1 cellular context compared by ENCODE assay signal in genomic region chr17:77881545-77881944, GRCh38.
TF ChIP-seq lines count a peak whose summit lies in the region.

No MANE protein-coding gene starts in this region.

TF ChIP-seq in K562, 482 proteins besides CTCF, POLR2A, EP300 and RAD21 (continued from another document and continues in another):
- TF ChIP-seq, protein P1, sequence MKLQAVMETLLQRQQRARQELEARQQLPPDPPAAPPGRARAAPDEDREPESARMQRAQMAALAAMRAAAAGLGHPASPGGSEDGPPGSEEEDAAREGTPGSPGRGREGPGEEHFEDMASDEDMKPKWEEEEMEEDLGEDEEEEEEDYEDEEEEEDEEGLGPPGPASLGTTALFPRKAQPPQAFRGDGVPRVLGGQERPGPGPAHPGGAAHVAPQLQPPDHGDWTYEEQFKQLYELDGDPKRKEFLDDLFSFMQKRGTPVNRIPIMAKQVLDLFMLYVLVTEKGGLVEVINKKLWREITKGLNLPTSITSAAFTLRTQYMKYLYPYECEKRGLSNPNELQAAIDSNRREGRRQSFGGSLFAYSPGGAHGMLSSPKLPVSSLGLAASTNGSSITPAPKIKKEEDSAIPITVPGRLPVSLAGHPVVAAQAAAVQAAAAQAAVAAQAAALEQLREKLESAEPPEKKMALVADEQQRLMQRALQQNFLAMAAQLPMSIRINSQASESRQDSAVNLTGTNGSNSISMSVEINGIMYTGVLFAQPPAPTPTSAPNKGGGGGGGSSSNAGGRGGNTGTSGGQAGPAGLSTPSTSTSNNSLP (IDR thresholded peaks at IDR 0.05; ENCODE audit: borderline replicate concordance, low read depth, low read length): no peak
- TF ChIP-seq RNF2 (IDR thresholded peaks at IDR 0.05) (no peak), ZC3H4 (CRISPR knock-in tag; IDR thresholded peaks at IDR 0.05; ENCODE audit: borderline replicate concordance) (no peak), NFE2 (IDR thresholded peaks at IDR 0.05; ENCODE audit: low read depth) (no peak), ETV1 (tag; conservative IDR thresholded peaks at IDR 0.05; ENCODE audit: low read depth) (peak; percentile 56; the same call in 1 of the 2 replicates), ILF3 (IDR thresholded peaks at IDR 0.05; ENCODE audit: borderline replicate concordance) (no peak), KLF1 (tag; IDR thresholded peaks at IDR 0.05) (0 out of 2 replicates have a peak, but pooled peaks have one; percentile 57), RBM22 (IDR thresholded peaks at IDR 0.05; ENCODE audit: low read depth, low read length, poor library complexity, severe bottlenecking) (no peak), ELF2 (CRISPR knock-in tag; IDR thresholded peaks at IDR 0.05) (no peak), ZNF785 (CRISPR knock-in tag; IDR thresholded peaks at IDR 0.05) (no peak), JUNB (CRISPR knock-in tag; conservative IDR thresholded peaks at IDR 0.05) (no peak), ARID1B (IDR thresholded peaks at IDR 0.05) (no peak), MAFK (IDR thresholded peaks at IDR 0.05; ENCODE audit: low read length) (no peak), SRSF7 (optimal IDR thresholded peaks at IDR 0.05; ENCODE audit: low read depth, low read length) (no peak), ZNF561 (CRISPR knock-in tag; conservative IDR thresholded peaks at IDR 0.05) (no peak), TFE3 (CRISPR knock-in tag; IDR thresholded peaks at IDR 0.05) (no peak), CBX8 (IDR thresholded peaks at IDR 0.05; ENCODE audit: borderline replicate concordance, extremely low read depth, low read depth, low read length, poor library complexity, severe bottlenecking) (no peak), SP2 (IDR thresholded peaks at IDR 0.05; ENCODE audit: extremely low read depth, low read depth, low read length, poor library complexity, severe bottlenecking) (no peak), TCF7 (IDR thresholded peaks at IDR 0.05; ENCODE audit: borderline replicate concordance) (no peak), C11orf30 (IDR thresholded peaks at IDR 0.05; ENCODE audit: low read depth) (no peak), ZFP30 (CRISPR knock-in tag; IDR thresholded peaks at IDR 0.05; ENCODE audit: borderline replicate concordance) (no peak), FOXK1 (CRISPR knock-in tag; IDR thresholded peaks at IDR 0.05; ENCODE audit: borderline replicate concordance) (no peak), CEBPB (tag; IDR thresholded peaks at IDR 0.05) (peak; percentile 11; the same call in 1 of the 2 replicates), ELF4 (CRISPR knock-in tag; IDR thresholded peaks at IDR 0.05) (peak; percentile 61; the same call in 1 of the 2 replicates), CTBP1 (IDR thresholded peaks at IDR 0.05; ENCODE audit: borderline replicate concordance) (peak; percentile 44; the same call in 1 of the 2 replicates), BHLHE40 (IDR thresholded peaks at IDR 0.05; ENCODE audit: low read length) (0 out of 2 replicates have a peak, but pooled peaks have one; percentile 42), ZNF12 (CRISPR knock-in tag; IDR thresholded peaks at IDR 0.05) (no peak), ZNF717 (CRISPR knock-in tag; IDR thresholded peaks at IDR 0.05) (no peak), GABPA (tag; conservative IDR thresholded peaks at IDR 0.05; ENCODE audit: low read depth) (peak; percentile 76), NCOA1 (IDR thresholded peaks at IDR 0.05; ENCODE audit: low read depth) (no peak), ZKSCAN3 (CRISPR knock-in tag; IDR thresholded peaks at IDR 0.05) (no peak), RUNX1 (IDR thresholded peaks at IDR 0.05; ENCODE audit: low read depth) (no peak), FOXM1 (IDR thresholded peaks at IDR 0.05; ENCODE audit: low read depth) (no peak), FOXM1 (CRISPR knock-in tag; IDR thresholded peaks at IDR 0.05; ENCODE audit: low read depth) (no peak), IRF2 (CRISPR knock-in tag; IDR thresholded peaks at IDR 0.05) (no peak), NFIX (CRISPR knock-in tag; IDR thresholded peaks at IDR 0.05; ENCODE audit: low read depth) (no peak), GABPB1 (CRISPR knock-in tag; IDR thresholded peaks at IDR 0.05) (0 out of 2 replicates have a peak, but pooled peaks have one; percentile 20), TOE1 (IDR thresholded peaks at IDR 0.05; ENCODE audit: borderline replicate concordance) (no peak), TOE1 (CRISPR knock-in tag; IDR thresholded peaks at IDR 0.05; ENCODE audit: borderline replicate concordance, low read depth) (no peak), TSC22D4 (tag; IDR thresholded peaks at IDR 0.05) (no peak), ETV6 (IDR thresholded peaks at IDR 0.05; ENCODE audit: borderline replicate concordance in 1 of 2, low read depth in 2 of 2, low read length in 1 of 2) (no peak), ETV6 (CRISPR knock-in tag; IDR thresholded peaks at IDR 0.05; ENCODE audit: borderline replicate concordance) (no peak), EGR1 (conservative IDR thresholded peaks at IDR 0.05) (peak; percentile 91), CHD2 (IDR thresholded peaks at IDR 0.05; ENCODE audit: low read depth, low read length) (0 out of 2 replicates have a peak, but pooled peaks have one; percentile 13), ZNF79 (CRISPR knock-in tag; IDR thresholded peaks at IDR 0.05; ENCODE audit: low read depth) (no peak), ZNF282 (CRISPR knock-in tag; IDR thresholded peaks at IDR 0.05) (no peak), STAT5A (IDR thresholded peaks at IDR 0.05; ENCODE audit: borderline replicate concordance, low read length) (no peak), RHOXF2B (CRISPR knock-in tag; conservative IDR thresholded peaks at IDR 0.05) (no peak), ELK3 (CRISPR knock-in tag; IDR thresholded peaks at IDR 0.05) (no peak), PML (IDR thresholded peaks at IDR 0.05; ENCODE audit: low read length) (no peak), KLF6 (CRISPR knock-in tag; IDR thresholded peaks at IDR 0.05; ENCODE audit: borderline replicate concordance) (peak; percentile 65; the same call in 1 of the 2 replicates), ZNF263 (CRISPR knock-in tag; IDR thresholded peaks at IDR 0.05; ENCODE audit: borderline replicate concordance) (no peak), ASH1L (IDR thresholded peaks at IDR 0.05; ENCODE audit: borderline replicate concordance, low read depth, partially characterized antibody) (no peak), PATZ1 (CRISPR knock-in tag; IDR thresholded peaks at IDR 0.05; ENCODE audit: borderline replicate concordance) (no peak), ZNF232 (CRISPR knock-in tag; IDR thresholded peaks at IDR 0.05) (no peak), NR2C2 (CRISPR knock-in tag; IDR thresholded peaks at IDR 0.05) (no peak), NR2C2 (tag; IDR thresholded peaks at IDR 0.05) (no peak), PHF21A (IDR thresholded peaks at IDR 0.05; ENCODE audit: borderline replicate concordance, low read depth) (no peak), SMAD3 (CRISPR knock-in tag; conservative IDR thresholded peaks at IDR 0.05) (0 out of 2 replicates have a peak, but pooled peaks have one; percentile 17), NFXL1 (CRISPR knock-in tag; IDR thresholded peaks at IDR 0.05) (no peak), L3MBTL2 (IDR thresholded peaks at IDR 0.05) (peak; percentile 72), NRF1 (conservative IDR thresholded peaks at IDR 0.05 in 1 of 2, IDR thresholded peaks at IDR 0.05 in 1 of 2) (peak in 1 of 2 experiments; percentile 18; a peak in 1 of 4 replicates), NFIC (IDR thresholded peaks at IDR 0.05) (no peak)
- TF ChIP-seq, protein P2, sequence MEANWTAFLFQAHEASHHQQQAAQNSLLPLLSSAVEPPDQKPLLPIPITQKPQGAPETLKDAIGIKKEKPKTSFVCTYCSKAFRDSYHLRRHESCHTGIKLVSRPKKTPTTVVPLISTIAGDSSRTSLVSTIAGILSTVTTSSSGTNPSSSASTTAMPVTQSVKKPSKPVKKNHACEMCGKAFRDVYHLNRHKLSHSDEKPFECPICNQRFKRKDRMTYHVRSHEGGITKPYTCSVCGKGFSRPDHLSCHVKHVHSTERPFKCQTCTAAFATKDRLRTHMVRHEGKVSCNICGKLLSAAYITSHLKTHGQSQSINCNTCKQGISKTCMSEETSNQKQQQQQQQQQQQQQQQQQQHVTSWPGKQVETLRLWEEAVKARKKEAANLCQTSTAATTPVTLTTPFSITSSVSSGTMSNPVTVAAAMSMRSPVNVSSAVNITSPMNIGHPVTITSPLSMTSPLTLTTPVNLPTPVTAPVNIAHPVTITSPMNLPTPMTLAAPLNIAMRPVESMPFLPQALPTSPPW (CRISPR knock-in tag; IDR thresholded peaks at IDR 0.05): peak; percentile 60
- TF ChIP-seq, protein P3, sequence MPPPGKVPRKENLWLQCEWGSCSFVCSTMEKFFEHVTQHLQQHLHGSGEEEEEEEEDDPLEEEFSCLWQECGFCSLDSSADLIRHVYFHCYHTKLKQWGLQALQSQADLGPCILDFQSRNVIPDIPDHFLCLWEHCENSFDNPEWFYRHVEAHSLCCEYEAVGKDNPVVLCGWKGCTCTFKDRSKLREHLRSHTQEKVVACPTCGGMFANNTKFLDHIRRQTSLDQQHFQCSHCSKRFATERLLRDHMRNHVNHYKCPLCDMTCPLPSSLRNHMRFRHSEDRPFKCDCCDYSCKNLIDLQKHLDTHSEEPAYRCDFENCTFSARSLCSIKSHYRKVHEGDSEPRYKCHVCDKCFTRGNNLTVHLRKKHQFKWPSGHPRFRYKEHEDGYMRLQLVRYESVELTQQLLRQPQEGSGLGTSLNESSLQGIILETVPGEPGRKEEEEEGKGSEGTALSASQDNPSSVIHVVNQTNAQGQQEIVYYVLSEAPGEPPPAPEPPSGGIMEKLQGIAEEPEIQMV (tag; conservative IDR thresholded peaks at IDR 0.05; ENCODE audit: low read depth): no peak
- TF ChIP-seq, protein P4, sequence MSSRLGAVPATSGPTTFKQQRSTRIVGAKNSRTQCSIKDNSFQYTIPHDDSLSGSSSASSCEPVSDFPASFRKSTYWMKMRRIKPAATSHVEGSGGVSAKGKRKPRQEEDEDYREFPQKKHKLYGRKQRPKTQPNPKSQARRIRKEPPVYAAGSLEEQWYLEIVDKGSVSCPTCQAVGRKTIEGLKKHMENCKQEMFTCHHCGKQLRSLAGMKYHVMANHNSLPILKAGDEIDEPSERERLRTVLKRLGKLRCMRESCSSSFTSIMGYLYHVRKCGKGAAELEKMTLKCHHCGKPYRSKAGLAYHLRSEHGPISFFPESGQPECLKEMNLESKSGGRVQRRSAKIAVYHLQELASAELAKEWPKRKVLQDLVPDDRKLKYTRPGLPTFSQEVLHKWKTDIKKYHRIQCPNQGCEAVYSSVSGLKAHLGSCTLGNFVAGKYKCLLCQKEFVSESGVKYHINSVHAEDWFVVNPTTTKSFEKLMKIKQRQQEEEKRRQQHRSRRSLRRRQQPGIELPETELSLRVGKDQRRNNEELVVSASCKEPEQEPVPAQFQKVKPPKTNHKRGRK (tag; IDR thresholded peaks at IDR 0.05): no peak
- TF ChIP-seq, protein P5, sequence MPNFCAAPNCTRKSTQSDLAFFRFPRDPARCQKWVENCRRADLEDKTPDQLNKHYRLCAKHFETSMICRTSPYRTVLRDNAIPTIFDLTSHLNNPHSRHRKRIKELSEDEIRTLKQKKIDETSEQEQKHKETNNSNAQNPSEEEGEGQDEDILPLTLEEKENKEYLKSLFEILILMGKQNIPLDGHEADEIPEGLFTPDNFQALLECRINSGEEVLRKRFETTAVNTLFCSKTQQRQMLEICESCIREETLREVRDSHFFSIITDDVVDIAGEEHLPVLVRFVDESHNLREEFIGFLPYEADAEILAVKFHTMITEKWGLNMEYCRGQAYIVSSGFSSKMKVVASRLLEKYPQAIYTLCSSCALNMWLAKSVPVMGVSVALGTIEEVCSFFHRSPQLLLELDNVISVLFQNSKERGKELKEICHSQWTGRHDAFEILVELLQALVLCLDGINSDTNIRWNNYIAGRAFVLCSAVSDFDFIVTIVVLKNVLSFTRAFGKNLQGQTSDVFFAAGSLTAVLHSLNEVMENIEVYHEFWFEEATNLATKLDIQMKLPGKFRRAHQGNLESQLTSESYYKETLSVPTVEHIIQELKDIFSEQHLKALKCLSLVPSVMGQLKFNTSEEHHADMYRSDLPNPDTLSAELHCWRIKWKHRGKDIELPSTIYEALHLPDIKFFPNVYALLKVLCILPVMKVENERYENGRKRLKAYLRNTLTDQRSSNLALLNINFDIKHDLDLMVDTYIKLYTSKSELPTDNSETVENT (CRISPR knock-in tag; IDR thresholded peaks at IDR 0.05): no peak
